Comparison of ENCODE assay signal across 25 cellular contexts in genomic region chr14:52119030-52119429, GRCh38. TPM values are rescaled to one million over a fixed set of nuclear protein-coding genes. Genes with fewer than 3 reads are reported as not detected.
DNase-seq lines count a peak whose midpoint lies in the region; ATAC-seq and TF ChIP-seq lines count a peak whose summit lies in the region.
"Had no signal": no experiment of that assay in that cellular context is flagged by ENCODE, and none has a peak within 500 bp of the region (broad histone marks: within the 10 kb centered on the region; RNA-seq: fewer than 3 reads in every experiment).

No MANE protein-coding gene starts in this region.

- no peak overlapping the region for H3K4me3 Mint-ChIP-seq in activated naive CD8-positive, alpha-beta T cell treated with anti-CD3 and anti-CD28 coated beads, Interleukin-2, amount 50 U/mL, for 24 hours
- H3K4me3 Mint-ChIP-seq in activated CD4-positive, alpha-beta T cell treated with anti-CD3 and anti-CD28 coated beads, Interleukin-2, amount 10 ng/mL, durations not matched to agents 24 days and 14 days = no peak overlapping the region
- H3K4me3 Mint-ChIP-seq: activated CD4-positive, alpha-beta T cell treated with anti-CD3 and anti-CD28 coated beads, Interleukin-2, amount 10 ng/mL, durations not matched to agents 7 days and 5 days; CD4-positive, alpha-beta memory T cell; central memory CD8-positive, alpha-beta T cell; stimulated activated naive B cell treated with anti-CD40 and anti-IgM and Interleukin-4, amounts not matched to agents 10 μg/mL and 1 μg/mL and 100 μg/mL, for 72 hours; T-helper 1 cell treated with Interleukin-12 subunit alpha and Interleukin-12 subunit beta and Interleukin-4 antibody, amounts not matched to agents 30 μg/mL and 1 μg/mL, for 36 hours had no signal

- TF ChIP-seq CTCF in dorsolateral prefrontal cortex (IDR thresholded peaks at IDR 0.05 in 54 of 56, conservative IDR thresholded peaks at IDR 0.05 in 2 of 56; ENCODE audit: low read depth in 1 of 56, partially characterized antibody in 56 of 56) (peak in 3 of 56 donors; percentile 5 to 21 (median 11)), sigmoid colon (IDR thresholded peaks at IDR 0.05) (no peak)

- H3K27me3 ChIP-seq in dorsolateral prefrontal cortex = peaks cover 0 to 3% (median 0%) of the 10 kb centered on the region in 45 donors
- no peaks in the 10 kb centered on the region for H3K27me3 ChIP-seq in sigmoid colon
- H3K27me3 ChIP-seq: gastroesophageal sphincter, left lung, SJCRH30, transverse colon had no signal

- H3K27me3 Mint-ChIP-seq in activated naive CD8-positive, alpha-beta T cell treated with anti-CD3 and anti-CD28 coated beads, Interleukin-2, amount 50 U/mL, for 24 hours = no peaks in the 10 kb centered on the region
- H3K27me3 Mint-ChIP-seq in activated CD4-positive, alpha-beta T cell treated with anti-CD3 and anti-CD28 coated beads, Interleukin-2, amount 10 ng/mL, durations not matched to agents 24 days and 14 days = peaks cover 27% of the 10 kb centered on the region
- H3K27me3 Mint-ChIP-seq: central memory CD8-positive, alpha-beta T cell; stimulated activated naive B cell treated with anti-CD40 and anti-IgM and Interleukin-4, amounts not matched to agents 10 μg/mL and 1 μg/mL and 100 μg/mL, for 72 hours had no signal

- no peak overlapping the region for H3K27ac Mint-ChIP-seq in activated naive CD8-positive, alpha-beta T cell treated with anti-CD3 and anti-CD28 coated beads, Interleukin-2, amount 50 U/mL, for 24 hours
- H3K27ac Mint-ChIP-seq in activated CD4-positive, alpha-beta T cell treated with anti-CD3 and anti-CD28 coated beads, Interleukin-2, amount 10 ng/mL, durations not matched to agents 24 days and 14 days = no peak overlapping the region
- H3K27ac Mint-ChIP-seq: activated CD4-positive, alpha-beta T cell treated with anti-CD3 and anti-CD28 coated beads, Interleukin-2, amount 10 ng/mL, durations not matched to agents 7 days and 5 days; stimulated activated naive B cell treated with anti-CD40 and anti-IgM and Interleukin-4, amounts not matched to agents 10 μg/mL and 1 μg/mL and 100 μg/mL, for 72 hours; T-helper 1 cell treated with Interleukin-12 subunit alpha and Interleukin-12 subunit beta and Interleukin-4 antibody, amounts not matched to agents 30 μg/mL and 1 μg/mL, for 36 hours had no signal

- H3K36me3 Mint-ChIP-seq in activated naive CD8-positive, alpha-beta T cell treated with anti-CD3 and anti-CD28 coated beads, Interleukin-2, amount 50 U/mL, for 24 hours (ENCODE audit: low read depth) = no peaks in the 10 kb centered on the region
- no peaks in the 10 kb centered on the region for H3K36me3 Mint-ChIP-seq in activated CD4-positive, alpha-beta T cell treated with anti-CD3 and anti-CD28 coated beads, Interleukin-2, amount 10 ng/mL, durations not matched to agents 24 days and 14 days (ENCODE audit: low read depth)
- H3K36me3 Mint-ChIP-seq: CD4-positive, alpha-beta memory T cell; stimulated activated naive B cell treated with anti-CD40 and anti-IgM and Interleukin-4, amounts not matched to agents 10 μg/mL and 1 μg/mL and 100 μg/mL, for 72 hours had no signal

- no peaks in the 10 kb centered on the region for H3K36me3 ChIP-seq in sigmoid colon
- H3K36me3 ChIP-seq: gastroesophageal sphincter, left lung, SJCRH30, transverse colon had no signal

- peak overlapping the region in 2 of 59 donors; percentile 2 for H3K4me3 ChIP-seq in dorsolateral prefrontal cortex
- H3K4me3 ChIP-seq in sigmoid colon = no peak overlapping the region
- H3K4me3 ChIP-seq: gastroesophageal sphincter, left lung, SJCRH30, transverse colon had no signal

- H3K4me1 ChIP-seq in sigmoid colon = no peaks in the 10 kb centered on the region
- H3K4me1 ChIP-seq: gastroesophageal sphincter, left lung, SJCRH30 had no signal

- WGBS in sigmoid colon, 2 donors = 35 to 81% methylated on average over 3 of the region's 3 CpGs

- no peak for TF ChIP-seq POLR2A in sigmoid colon (IDR thresholded peaks at IDR 0.05)

- no peak for ATAC-seq in activated naive CD8-positive, alpha-beta T cell treated with anti-CD3 and anti-CD28 coated beads, Interleukin-2, amount 50 U/mL, for 24 hours
- ATAC-seq: gastroesophageal sphincter; left lung; PC-3; stimulated activated naive B cell treated with anti-CD40 and anti-IgM and Interleukin-4, amounts not matched to agents 10 μg/mL and 1 μg/mL and 100 μg/mL, for 72 hours had no signal

- peak overlapping the region in 58 of 59 donors; percentile 22 to 93 (median 80) for H3K27ac ChIP-seq in dorsolateral prefrontal cortex
- peak overlapping the region in 2 of 4 donors; percentile 27 to 37 for H3K27ac ChIP-seq in sigmoid colon
- H3K27ac ChIP-seq: KMS-11, left lung, SJCRH30, transverse colon had no signal

- intact Hi-C loops in dorsolateral prefrontal cortex (cut with DNase I) (loop anchor here in 1 of 2 donors (5.0 kb wide), 1 partner anchor 47 kb away; no protein-coding TSS in a partner anchor), sigmoid colon (cut with DNase I) (no loop called here)
- intact Hi-C loops in activated CD4-positive, alpha-beta T cell treated with anti-CD3 and anti-CD28 coated beads, Interleukin-2, amount 10 ng/mL, durations not matched to agents 24 days and 14 days (cut with micrococcal nuclease) = no loop called here

- no peaks in the 10 kb centered on the region for H3K9me3 ChIP-seq in sigmoid colon
- H3K9me3 ChIP-seq: gastroesophageal sphincter, left lung, SJCRH30, transverse colon had no signal

- peaks cover 2% of the 10 kb centered on the region for H3K4me1 Mint-ChIP-seq in activated naive CD8-positive, alpha-beta T cell treated with anti-CD3 and anti-CD28 coated beads, Interleukin-2, amount 50 U/mL, for 24 hours
- H3K4me1 Mint-ChIP-seq in activated CD4-positive, alpha-beta T cell treated with anti-CD3 and anti-CD28 coated beads, Interleukin-2, amount 10 ng/mL, durations not matched to agents 24 days and 14 days = no peaks in the 10 kb centered on the region
- H3K4me1 Mint-ChIP-seq: activated CD4-positive, alpha-beta T cell treated with anti-CD3 and anti-CD28 coated beads, Interleukin-2, amount 10 ng/mL, durations not matched to agents 7 days and 5 days had no signal

- DNase-seq in RPMI7951 (ENCODE audit: low read depth) = peak; percentile 48
- DNase-seq in dorsolateral prefrontal cortex = peak in 8 of 10 donors; percentile 50 to 82 (median 68)
- peak; percentile 41 for DNase-seq in left kidney (ENCODE audit: low read depth, low spot score)
- DNase-seq in renal cortical epithelial cell (ENCODE audit: low read depth) = peak; percentile 35
- no peak for DNase-seq in sigmoid colon
- DNase-seq in activated naive CD8-positive, alpha-beta T cell treated with anti-CD3 and anti-CD28 coated beads, Interleukin-2, amount 50 U/mL, for 24 hours = no peak
- no peak for DNase-seq in activated CD4-positive, alpha-beta T cell treated with anti-CD3 and anti-CD28 coated beads, Interleukin-2, amount 10 ng/mL, durations not matched to agents 24 days and 14 days
- DNase-seq in NCI-H187 treated with DMSO at 0.1 percent for 48 hours (lab: John Stamatoyannopoulos, UW) = no peak
- DNase-seq: activated CD4-positive, alpha-beta T cell treated with anti-CD3 and anti-CD28 coated beads, Interleukin-2, amount 10 ng/mL, durations not matched to agents 7 days and 5 days; activated CD8-positive, alpha-beta memory T cell treated with anti-CD3 and anti-CD28 coated beads, Interleukin-2, amount 50 U/mL, for 4 hours; activated gamma-delta T cell treated with Interleukin-2 at 50 U/mL for 16 hours; amniotic stem cell; CD4-positive, alpha-beta memory T cell; GF-D8; left lung; NCI-H2029; NCI-H226; PC-3; SJCRH30; stimulated activated naive B cell treated with anti-CD40 and anti-IgM and Interleukin-4, amounts not matched to agents 10 μg/mL and 1 μg/mL and 100 μg/mL, for 72 hours; transverse colon had no signal

- TF ChIP-seq EP300 in sigmoid colon (IDR thresholded peaks at IDR 0.05) = no peak

- H3K9me3 Mint-ChIP-seq in activated naive CD8-positive, alpha-beta T cell treated with anti-CD3 and anti-CD28 coated beads, Interleukin-2, amount 50 U/mL, for 24 hours = no peaks in the 10 kb centered on the region
- H3K9me3 Mint-ChIP-seq in activated CD4-positive, alpha-beta T cell treated with anti-CD3 and anti-CD28 coated beads, Interleukin-2, amount 10 ng/mL, durations not matched to agents 24 days and 14 days = peaks cover 4% of the 10 kb centered on the region
- H3K9me3 Mint-ChIP-seq: activated CD4-positive, alpha-beta T cell treated with anti-CD3 and anti-CD28 coated beads, Interleukin-2, amount 10 ng/mL, durations not matched to agents 7 days and 5 days; central memory CD8-positive, alpha-beta T cell; T-helper 1 cell treated with Interleukin-12 subunit alpha and Interleukin-12 subunit beta and Interleukin-4 antibody, amounts not matched to agents 30 μg/mL and 1 μg/mL, for 36 hours had no signal

RNA-seq across cellular contexts. Expression of gene NID2, which starts 50.2 kb away (rescaled TPM):
- 29.8 and 35.0 TPM in 2 replicates for total RNA-seq in RPMI7951 (2014; rRNA removed; shearing (Covaris generic))
- 10 to 100 TPM in 1 of 120 experiments, 1 to 10 TPM in 119; 1.7 to 12.5 (median 4.5) TPM for total RNA-seq in dorsolateral prefrontal cortex
- total RNA-seq in renal cortical epithelial cell = 20.3 and 106 TPM in 2 replicates
- total RNA-seq in sigmoid colon = 10 to 100 TPM; 26.4 to 52.9 (median 29.9) TPM
- polyA plus RNA-seq in sigmoid colon = 1 to 10 TPM in 2 of 3 donors, under 1 TPM in 1; 0.46 to 9.0 (median 4.8) TPM
- 0.09 TPM in 2 replicates for total RNA-seq in activated CD4-positive, alpha-beta T cell treated with anti-CD3 and anti-CD28 coated beads, Interleukin-2, amount 10 ng/mL, durations not matched to agents 24 days and 14 days
- total RNA-seq: CD4-positive, alpha-beta memory T cell had no signal

Comparison
In these comparisons a context has a peak if more than half of its experiments do, and no peak if none do; other contexts are left out.
1. DNase-seq: peak in RPMI7951 (single experiment), dorsolateral prefrontal cortex (8 of 10), left kidney (single experiment) and renal cortical epithelial cell (single experiment); none in sigmoid colon (single experiment), activated naive CD8-positive, alpha-beta T cell treated with anti-CD3 and anti-CD28 coated beads, Interleukin-2, amount 50 U/mL, for 24 hours (single experiment), activated CD4-positive, alpha-beta T cell treated with anti-CD3 and anti-CD28 coated beads, Interleukin-2, amount 10 ng/mL, durations not matched to agents 24 days and 14 days (single experiment) and NCI-H187 treated with DMSO at 0.1 percent for 48 hours (single experiment).